In the genomic region with DNA sequence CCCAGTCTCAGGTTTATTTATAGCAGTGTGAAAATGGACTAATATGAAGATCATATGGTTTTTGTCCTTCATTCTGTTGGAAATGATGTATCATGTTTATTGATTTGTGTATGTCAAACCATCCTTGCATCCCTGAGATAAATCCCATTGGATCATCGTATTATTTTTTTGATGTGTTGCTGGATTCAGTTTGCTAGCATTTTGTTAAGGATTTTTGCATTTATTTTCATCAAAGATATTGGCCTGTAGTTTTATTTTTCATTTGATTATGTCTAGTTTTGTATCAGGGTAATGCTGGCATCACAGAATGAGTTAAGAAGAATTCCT, we compare ENCODE assay signal across 1 cellular context.
A peak's percentile ranks its signal among the peaks of the same experiment; 100 is the strongest.
TF ChIP-seq lines count a peak whose summit lies in the region.

No MANE protein-coding gene starts in this region.

TF ChIP-seq in K562, 482 proteins besides CTCF, POLR2A, EP300 and RAD21:
- TF ChIP-seq, protein P1, sequence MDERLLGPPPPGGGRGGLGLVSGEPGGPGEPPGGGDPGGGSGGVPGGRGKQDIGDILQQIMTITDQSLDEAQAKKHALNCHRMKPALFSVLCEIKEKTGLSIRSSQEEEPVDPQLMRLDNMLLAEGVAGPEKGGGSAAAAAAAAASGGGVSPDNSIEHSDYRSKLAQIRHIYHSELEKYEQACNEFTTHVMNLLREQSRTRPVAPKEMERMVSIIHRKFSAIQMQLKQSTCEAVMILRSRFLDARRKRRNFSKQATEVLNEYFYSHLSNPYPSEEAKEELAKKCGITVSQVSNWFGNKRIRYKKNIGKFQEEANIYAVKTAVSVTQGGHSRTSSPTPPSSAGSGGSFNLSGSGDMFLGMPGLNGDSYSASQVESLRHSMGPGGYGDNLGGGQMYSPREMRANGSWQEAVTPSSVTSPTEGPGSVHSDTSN (CRISPR knock-in tag; IDR thresholded peaks at IDR 0.05; ENCODE audit: low read depth) = no peak
- TF ChIP-seq, protein P1 (tag; conservative IDR thresholded peaks at IDR 0.05; ENCODE audit: low read depth) = no peak
- TF ChIP-seq SNRNP70 (optimal IDR thresholded peaks at IDR 0.05; ENCODE audit: low read depth, low read length) (no peak), CBX1 (IDR thresholded peaks at IDR 0.05; ENCODE audit: low read depth) (no peak), BRCA1 (IDR thresholded peaks at IDR 0.05) (no peak), BRCA1 (CRISPR knock-in tag; IDR thresholded peaks at IDR 0.05) (no peak), ESRRB (CRISPR knock-in tag; IDR thresholded peaks at IDR 0.05; ENCODE audit: borderline replicate concordance) (no peak), SMARCA4 (IDR thresholded peaks at IDR 0.05) (no peak), TRIM28 (IDR thresholded peaks at IDR 0.05) (peak; percentile 61; the same call in 1 of the 2 replicates), NFIX (CRISPR knock-in tag; IDR thresholded peaks at IDR 0.05; ENCODE audit: low read depth) (no peak), PPARD (CRISPR knock-in tag; IDR thresholded peaks at IDR 0.05) (no peak), TGIF2 (CRISPR knock-in tag; IDR thresholded peaks at IDR 0.05) (no peak), CBX3 (IDR thresholded peaks at IDR 0.05; ENCODE audit: borderline replicate concordance in 1 of 2, low read length in 2 of 2) (peak in 1 of 2 experiments; percentile 63; a peak in 1 of 3 replicates), ZNF324 (CRISPR knock-in tag; IDR thresholded peaks at IDR 0.05) (peak; percentile 98), ZNF445 (CRISPR knock-in tag; IDR thresholded peaks at IDR 0.05; ENCODE audit: low read depth) (peak; percentile 80), TSC22D4 (tag; IDR thresholded peaks at IDR 0.05) (no peak), CXXC5 (CRISPR knock-in tag; IDR thresholded peaks at IDR 0.05) (no peak), MAFG (tag; conservative IDR thresholded peaks at IDR 0.05) (no peak), HSF4 (CRISPR knock-in tag; IDR thresholded peaks at IDR 0.05; ENCODE audit: borderline replicate concordance) (no peak)
- TF ChIP-seq, protein P2, sequence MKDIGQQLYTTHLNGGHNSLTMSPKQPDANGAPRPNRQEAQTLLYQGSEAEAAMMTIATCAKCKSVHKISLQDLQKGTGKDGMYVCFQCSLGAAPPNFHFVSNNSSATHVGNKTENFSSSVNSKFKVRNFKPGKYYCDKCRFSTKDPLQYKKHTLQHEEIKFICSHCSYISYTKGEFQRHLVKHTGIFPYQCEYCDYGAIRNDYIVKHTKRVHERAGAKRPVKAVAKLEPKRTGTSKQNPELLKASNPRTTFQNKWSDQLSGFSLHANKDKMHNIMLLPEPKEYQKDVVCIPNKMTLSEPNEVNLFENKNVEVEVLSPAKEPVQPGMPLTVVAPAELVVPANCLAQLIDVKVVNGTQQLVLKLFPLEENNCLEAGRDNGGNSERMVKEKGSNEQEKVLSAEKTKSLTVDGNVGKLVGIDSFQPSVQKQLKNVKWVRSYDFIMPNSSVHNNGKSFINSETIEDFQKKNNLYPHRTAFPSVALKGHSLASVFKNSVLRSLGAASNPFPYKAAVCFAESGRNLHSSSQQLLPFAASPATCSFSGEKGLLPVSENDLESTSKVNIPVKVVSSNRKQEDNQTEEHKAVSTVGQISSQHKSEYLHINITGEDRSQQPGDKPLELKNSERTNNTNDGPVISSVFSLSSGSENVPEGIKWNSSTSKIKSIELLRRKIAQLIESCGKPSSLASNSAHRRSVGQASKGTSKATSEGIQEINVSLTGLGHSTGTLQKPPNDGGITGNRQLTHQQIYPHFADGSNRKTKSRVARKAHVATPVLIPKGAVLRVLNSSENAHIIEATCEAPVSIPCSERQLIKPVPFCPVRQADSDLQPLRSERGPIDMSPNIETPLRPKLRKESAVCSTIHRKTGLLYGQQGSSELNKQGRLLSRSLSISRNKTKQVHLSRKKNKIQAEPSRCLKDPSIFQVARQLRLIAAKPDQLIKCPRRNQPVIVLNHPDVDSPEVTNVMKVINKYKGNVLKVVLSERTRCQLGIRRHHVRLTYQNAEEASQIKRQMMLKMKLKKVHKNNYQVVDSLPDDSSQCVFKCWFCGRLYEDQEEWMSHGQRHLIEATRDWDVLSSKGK (CRISPR knock-in tag; IDR thresholded peaks at IDR 0.05) = no peak
- TF ChIP-seq, protein P3, sequence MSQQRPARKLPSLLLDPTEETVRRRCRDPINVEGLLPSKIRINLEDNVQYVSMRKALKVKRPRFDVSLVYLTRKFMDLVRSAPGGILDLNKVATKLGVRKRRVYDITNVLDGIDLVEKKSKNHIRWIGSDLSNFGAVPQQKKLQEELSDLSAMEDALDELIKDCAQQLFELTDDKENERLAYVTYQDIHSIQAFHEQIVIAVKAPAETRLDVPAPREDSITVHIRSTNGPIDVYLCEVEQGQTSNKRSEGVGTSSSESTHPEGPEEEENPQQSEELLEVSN (IDR thresholded peaks at IDR 0.05; ENCODE audit: borderline replicate concordance in 1 of 2, extremely low read depth in 1 of 2, insufficient read depth in 1 of 2, insufficient read length in 1 of 2, low read depth in 1 of 2, low read length in 1 of 2, poor library complexity in 1 of 2, severe bottlenecking in 1 of 2) = no peak
- TF ChIP-seq, protein P4, sequence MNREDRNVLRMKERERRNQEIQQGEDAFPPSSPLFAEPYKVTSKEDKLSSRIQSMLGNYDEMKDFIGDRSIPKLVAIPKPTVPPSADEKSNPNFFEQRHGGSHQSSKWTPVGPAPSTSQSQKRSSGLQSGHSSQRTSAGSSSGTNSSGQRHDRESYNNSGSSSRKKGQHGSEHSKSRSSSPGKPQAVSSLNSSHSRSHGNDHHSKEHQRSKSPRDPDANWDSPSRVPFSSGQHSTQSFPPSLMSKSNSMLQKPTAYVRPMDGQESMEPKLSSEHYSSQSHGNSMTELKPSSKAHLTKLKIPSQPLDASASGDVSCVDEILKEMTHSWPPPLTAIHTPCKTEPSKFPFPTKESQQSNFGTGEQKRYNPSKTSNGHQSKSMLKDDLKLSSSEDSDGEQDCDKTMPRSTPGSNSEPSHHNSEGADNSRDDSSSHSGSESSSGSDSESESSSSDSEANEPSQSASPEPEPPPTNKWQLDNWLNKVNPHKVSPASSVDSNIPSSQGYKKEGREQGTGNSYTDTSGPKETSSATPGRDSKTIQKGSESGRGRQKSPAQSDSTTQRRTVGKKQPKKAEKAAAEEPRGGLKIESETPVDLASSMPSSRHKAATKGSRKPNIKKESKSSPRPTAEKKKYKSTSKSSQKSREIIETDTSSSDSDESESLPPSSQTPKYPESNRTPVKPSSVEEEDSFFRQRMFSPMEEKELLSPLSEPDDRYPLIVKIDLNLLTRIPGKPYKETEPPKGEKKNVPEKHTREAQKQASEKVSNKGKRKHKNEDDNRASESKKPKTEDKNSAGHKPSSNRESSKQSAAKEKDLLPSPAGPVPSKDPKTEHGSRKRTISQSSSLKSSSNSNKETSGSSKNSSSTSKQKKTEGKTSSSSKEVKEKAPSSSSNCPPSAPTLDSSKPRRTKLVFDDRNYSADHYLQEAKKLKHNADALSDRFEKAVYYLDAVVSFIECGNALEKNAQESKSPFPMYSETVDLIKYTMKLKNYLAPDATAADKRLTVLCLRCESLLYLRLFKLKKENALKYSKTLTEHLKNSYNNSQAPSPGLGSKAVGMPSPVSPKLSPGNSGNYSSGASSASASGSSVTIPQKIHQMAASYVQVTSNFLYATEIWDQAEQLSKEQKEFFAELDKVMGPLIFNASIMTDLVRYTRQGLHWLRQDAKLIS (CRISPR knock-in tag; IDR thresholded peaks at IDR 0.05) = no peak
- TF ChIP-seq, protein P5, sequence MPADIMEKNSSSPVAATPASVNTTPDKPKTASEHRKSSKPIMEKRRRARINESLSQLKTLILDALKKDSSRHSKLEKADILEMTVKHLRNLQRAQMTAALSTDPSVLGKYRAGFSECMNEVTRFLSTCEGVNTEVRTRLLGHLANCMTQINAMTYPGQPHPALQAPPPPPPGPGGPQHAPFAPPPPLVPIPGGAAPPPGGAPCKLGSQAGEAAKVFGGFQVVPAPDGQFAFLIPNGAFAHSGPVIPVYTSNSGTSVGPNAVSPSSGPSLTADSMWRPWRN (IDR thresholded peaks at IDR 0.05; ENCODE audit: low read depth) = no peak
